8 cellular contexts compared by ENCODE assay signal in genomic region chr16:28846080-28846932, GRCh38.
DNase-seq lines count a peak whose midpoint lies in the region; ATAC-seq lines count a peak whose summit lies in the region.

TSS of gene TUFM (minus strand) at chr16:28846348. CDS start at chr16:28846269, 79 bp downstream.

- peak within 1 kb of the TSS; percentile 88 for H3K4me3 Mint-ChIP-seq in central memory CD8-positive, alpha-beta T cell

- ATAC-seq in GM18909 (IDR thresholded peaks at IDR 0.05; ENCODE audit: poor library complexity, unreplicated experiment): peak; percentile 89
- peak; percentile 92 for ATAC-seq in HG03196 (IDR thresholded peaks at IDR 0.05; ENCODE audit: unreplicated experiment)
- ATAC-seq in central memory CD8-positive, alpha-beta T cell (replicated peaks; ENCODE audit: extremely low read depth, poor library complexity, severe bottlenecking): peak; percentile 98

- H3K9me3 Mint-ChIP-seq in central memory CD8-positive, alpha-beta T cell: no peaks in the 10 kb centered on the region

- H3K4me1 Mint-ChIP-seq in central memory CD8-positive, alpha-beta T cell: peaks cover 33% of the 10 kb centered on the region

- peak; percentile 97 for DNase-seq in AG08396 (ENCODE audit: low spot score)
- peak; percentile 99 for DNase-seq in NCI-H345 (lab: John Stamatoyannopoulos, UW)
- peak; percentile 91 to 97 (median 95) for DNase-seq in activated CD4-positive, CD25-positive, alpha-beta regulatory T cell (lab: John Stamatoyannopoulos, UW)
- peak; percentile 90 to 98 for DNase-seq in central memory CD8-positive, alpha-beta T cell (ENCODE audit: low spot score in 2 of 2)
- DNase-seq in iris pigment epithelial cell (ENCODE audit: low read depth): peak; percentile 99
- DNase-seq in stimulated activated CD4-positive, alpha-beta T cell treated with anti-CD3 and anti-CD28 coated beads, Interleukin-12 subunit alpha, Interleukin-12 subunit beta, amount 100 ng/mL, for 4 hours: peak; percentile 96

- peaks cover 27% of the 10 kb centered on the region for H3K36me3 Mint-ChIP-seq in central memory CD8-positive, alpha-beta T cell (ENCODE audit: insufficient read depth)

- peak within 1 kb of the TSS; percentile 93 for H3K27ac Mint-ChIP-seq in central memory CD8-positive, alpha-beta T cell (ENCODE audit: low read depth)

- H3K27me3 Mint-ChIP-seq in central memory CD8-positive, alpha-beta T cell: no peaks in the 10 kb centered on the region

Comparison
In these comparisons a context has a peak if more than half of its experiments do, and no peak if none do; other contexts are left out.
1. Peak in every context shown above with its lines: DNase-seq and ATAC-seq.